Comparison of ENCODE assay signal across 10 cellular contexts in genomic region chr5:13866792-13867191, GRCh38.
DNase-seq lines count a peak whose midpoint lies in the region; ATAC-seq and TF ChIP-seq lines count a peak whose summit lies in the region.
"Had no signal": no experiment of that assay in that cellular context is flagged by ENCODE, and none has a peak within 500 bp of the region (broad histone marks: within the 10 kb centered on the region; RNA-seq: fewer than 3 reads in every experiment).

No MANE protein-coding gene starts in this region.

- ATAC-seq in activated CD8-positive, alpha-beta T cell treated with anti-CD3 and anti-CD28 coated beads, Interleukin-2, amount 10 ng/mL, durations not matched to agents 7 days and 5 days = no peak
- ATAC-seq in left lung (peak; percentile 60), GM19324 (IDR thresholded peaks at IDR 0.05; ENCODE audit: low FRiP score, unreplicated experiment) (no peak), GM18511 (IDR thresholded peaks at IDR 0.05; ENCODE audit: unreplicated experiment) (no peak)

- H3K36me3 ChIP-seq in left lung = no peaks in the 10 kb centered on the region

- no peak overlapping the region for H3K27ac Mint-ChIP-seq in activated CD8-positive, alpha-beta T cell treated with anti-CD3 and anti-CD28 coated beads, Interleukin-2, amount 10 ng/mL, durations not matched to agents 7 days and 5 days
- H3K27ac Mint-ChIP-seq: naive B cell had no signal

- H3K4me1 Mint-ChIP-seq in activated CD8-positive, alpha-beta T cell treated with anti-CD3 and anti-CD28 coated beads, Interleukin-2, amount 10 ng/mL, durations not matched to agents 7 days and 5 days (ENCODE audit: low read depth) = no peaks in the 10 kb centered on the region
- H3K4me1 Mint-ChIP-seq: naive B cell had no signal

- H3K27me3 Mint-ChIP-seq in activated CD8-positive, alpha-beta T cell treated with anti-CD3 and anti-CD28 coated beads, Interleukin-2, amount 10 ng/mL, durations not matched to agents 7 days and 5 days (ENCODE audit: low read depth) = no peaks in the 10 kb centered on the region
- H3K27me3 Mint-ChIP-seq: naive B cell had no signal

- H3K9me3 ChIP-seq in left lung = no peaks in the 10 kb centered on the region

- CTCF ChIA-PET in activated CD8-positive, alpha-beta T cell treated with anti-CD3 and anti-CD28 coated beads, Interleukin-2, amount 10 ng/mL, durations not matched to agents 7 days and 5 days (lab: Charles Lee) = no interaction called here

- no peaks in the 10 kb centered on the region for H3K27me3 ChIP-seq in left lung
- H3K27me3 ChIP-seq: dorsolateral prefrontal cortex had no signal

- H3K4me1 ChIP-seq in left lung = no peaks in the 10 kb centered on the region

- no peak overlapping the region for H3K4me3 ChIP-seq in left lung
- H3K4me3 ChIP-seq: dorsolateral prefrontal cortex had no signal

- peaks cover 7% of the 10 kb centered on the region for H3K9me3 Mint-ChIP-seq in activated CD8-positive, alpha-beta T cell treated with anti-CD3 and anti-CD28 coated beads, Interleukin-2, amount 10 ng/mL, durations not matched to agents 7 days and 5 days (ENCODE audit: insufficient read depth)

- DNase-seq in ELR (ENCODE audit: low read depth) (peak; percentile 61), KG1 (lab: John Stamatoyannopoulos, UW) (peak; percentile 6), left lung (no peak), 8988T (no peak), amniotic stem cell (lab: John Stamatoyannopoulos, UW) (no peak)
- peak; percentile 39 for DNase-seq in activated CD8-positive, alpha-beta T cell treated with anti-CD3 and anti-CD28 coated beads, Interleukin-2, amount 10 ng/mL, durations not matched to agents 7 days and 5 days
- DNase-seq: naive B cell had no signal

- TF ChIP-seq CTCF in left lung (IDR thresholded peaks at IDR 0.05) = no peak

- intact Hi-C loops in left lung (cut with DNase I) = no loop called here

- no peak overlapping the region for H3K27ac ChIP-seq in left lung
- H3K27ac ChIP-seq: dorsolateral prefrontal cortex had no signal

- POLR2A ChIA-PET in activated CD8-positive, alpha-beta T cell treated with anti-CD3 and anti-CD28 coated beads, Interleukin-2, amount 10 ng/mL, durations not matched to agents 7 days and 5 days (lab: Charles Lee) = no interaction called here

- H3K4me3 Mint-ChIP-seq in activated CD8-positive, alpha-beta T cell treated with anti-CD3 and anti-CD28 coated beads, Interleukin-2, amount 10 ng/mL, durations not matched to agents 7 days and 5 days = no peak overlapping the region
- H3K4me3 Mint-ChIP-seq: naive B cell had no signal

- H3K36me3 Mint-ChIP-seq in activated CD8-positive, alpha-beta T cell treated with anti-CD3 and anti-CD28 coated beads, Interleukin-2, amount 10 ng/mL, durations not matched to agents 7 days and 5 days (ENCODE audit: low read depth) = no peaks in the 10 kb centered on the region
- H3K36me3 Mint-ChIP-seq: naive B cell had no signal

Comparison
In these comparisons a context has a peak if more than half of its experiments do, and no peak if none do; other contexts are left out.
1. DNase-seq: peak in ELR (single experiment), KG1 (single experiment) and activated CD8-positive, alpha-beta T cell treated with anti-CD3 and anti-CD28 coated beads, Interleukin-2, amount 10 ng/mL, durations not matched to agents 7 days and 5 days (single experiment); none in left lung (0 of 2), 8988T (single experiment) and amniotic stem cell (single experiment).